In the genomic region with DNA sequence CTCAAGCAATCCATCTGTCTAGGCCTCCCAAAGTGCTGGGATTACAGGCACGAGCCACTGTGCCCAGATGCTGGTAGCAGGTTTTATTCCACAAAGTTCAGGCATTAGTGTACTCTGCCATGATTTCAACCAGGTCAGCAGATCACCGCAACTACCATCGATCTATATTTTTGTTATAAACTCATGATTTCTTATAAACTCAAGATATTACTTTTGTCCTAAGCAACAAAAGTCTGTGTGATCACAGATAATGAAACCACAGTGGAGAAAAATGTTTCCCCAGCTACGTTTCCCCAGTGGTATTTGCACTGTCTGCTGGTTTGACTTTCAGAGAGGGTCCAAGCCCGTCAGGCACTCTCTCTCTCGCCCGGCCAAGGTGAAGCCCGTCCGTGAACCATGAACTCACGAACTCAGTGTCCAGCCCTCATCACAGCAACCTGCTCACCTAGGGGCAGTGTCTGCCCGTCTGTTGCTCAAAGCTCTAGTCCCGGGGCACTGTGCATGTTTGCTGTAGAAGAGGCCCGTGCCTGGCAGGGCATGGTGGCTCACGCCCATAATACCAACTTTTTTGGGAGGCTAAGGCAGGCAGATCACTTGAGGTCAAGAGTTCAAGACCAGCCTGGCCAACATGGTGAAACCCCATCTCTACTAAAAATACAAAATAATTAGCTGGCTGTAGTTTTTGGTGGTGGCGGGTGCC, we compare ENCODE assay signal across 1 cellular context.
A peak's percentile ranks its signal among the peaks of the same experiment; 100 is the strongest.
TF ChIP-seq lines count a peak whose summit lies in the region.

No MANE protein-coding gene starts in this region.

TF ChIP-seq in HepG2, 621 proteins besides CTCF, POLR2A, EP300 and RAD21 (continued from another document and continues in another):
- TF ChIP-seq ZNF142 (CRISPR knock-in tag; IDR thresholded peaks at IDR 0.05) (peak; percentile 94), MIER2 (CRISPR knock-in tag; IDR thresholded peaks at IDR 0.05) (no peak; the same call in none of the 2 replicates), CENPX (CRISPR knock-in tag; IDR thresholded peaks at IDR 0.05) (no peak), MAZ (IDR thresholded peaks at IDR 0.05; ENCODE audit: borderline replicate concordance, low read depth, low read length) (0 out of 2 replicates have a peak, but pooled peaks have one; percentile 33), MAZ (CRISPR knock-in tag; IDR thresholded peaks at IDR 0.05; ENCODE audit: low read depth) (peak; percentile 39; the same call in 1 of the 2 replicates), ZNF550 (CRISPR knock-in tag; IDR thresholded peaks at IDR 0.05; ENCODE audit: borderline replicate concordance) (no peak), CBFB (CRISPR knock-in tag; IDR thresholded peaks at IDR 0.05) (no peak), MXI1 (IDR thresholded peaks at IDR 0.05; ENCODE audit: borderline replicate concordance, low read depth, low read length) (no peak), ZNF282 (IDR thresholded peaks at IDR 0.05; ENCODE audit: partially characterized antibody) (no peak), ZBTB1 (CRISPR knock-in tag; IDR thresholded peaks at IDR 0.05; ENCODE audit: borderline replicate concordance) (no peak), GZF1 (CRISPR knock-in tag; IDR thresholded peaks at IDR 0.05) (0 out of 2 replicates have a peak, but pooled peaks have one; percentile 70), ZNF574 (CRISPR knock-in tag; IDR thresholded peaks at IDR 0.05) (peak; percentile 74), HOXA5 (CRISPR knock-in tag; IDR thresholded peaks at IDR 0.05) (no peak), ZFP36 (IDR thresholded peaks at IDR 0.05; ENCODE audit: borderline replicate concordance, low read depth, low read length, partially characterized antibody) (no peak), KDM4B (CRISPR knock-in tag; IDR thresholded peaks at IDR 0.05) (no peak), BRCA1 (CRISPR knock-in tag; IDR thresholded peaks at IDR 0.05) (peak; percentile 82; the same call in 1 of the 2 replicates), THAP9 (CRISPR knock-in tag; IDR thresholded peaks at IDR 0.05; ENCODE audit: borderline replicate concordance) (no peak; the same call in 1 of the 2 replicates), NRL (CRISPR knock-in tag; IDR thresholded peaks at IDR 0.05; ENCODE audit: borderline replicate concordance) (peak; percentile 72; the same call in 1 of the 2 replicates), ZNF121 (CRISPR knock-in tag; IDR thresholded peaks at IDR 0.05) (peak; percentile 51), ZNF616 (CRISPR knock-in tag; IDR thresholded peaks at IDR 0.05; ENCODE audit: low read depth) (no peak; the same call in 1 of the 2 replicates), ISL2 (CRISPR knock-in tag; IDR thresholded peaks at IDR 0.05) (no peak; the same call in 1 of the 2 replicates), KDM5A (IDR thresholded peaks at IDR 0.05; ENCODE audit: borderline replicate concordance, low read length) (no peak), NFATC3 (CRISPR knock-in tag; IDR thresholded peaks at IDR 0.05) (no peak), SMYD3 (CRISPR knock-in tag; IDR thresholded peaks at IDR 0.05) (no peak), GABPB1 (CRISPR knock-in tag; IDR thresholded peaks at IDR 0.05) (no peak), PHF5A (CRISPR knock-in tag; IDR thresholded peaks at IDR 0.05; ENCODE audit: low read depth, unreplicated experiment) (peak; percentile 91), ZNF576 (CRISPR knock-in tag; IDR thresholded peaks at IDR 0.05) (no peak), ZNF691 (CRISPR knock-in tag; IDR thresholded peaks at IDR 0.05; ENCODE audit: borderline replicate concordance, low read depth) (peak; percentile 95), ERF (CRISPR knock-in tag; IDR thresholded peaks at IDR 0.05) (peak; percentile 78; the same call in 1 of the 2 replicates), SIN3B (IDR thresholded peaks at IDR 0.05; ENCODE audit: low read length) (no peak), ZNF619 (CRISPR knock-in tag; IDR thresholded peaks at IDR 0.05) (no peak; the same call in 1 of the 2 replicates), ZNF678 (CRISPR knock-in tag; IDR thresholded peaks at IDR 0.05) (no peak)
- TF ChIP-seq, protein P1, sequence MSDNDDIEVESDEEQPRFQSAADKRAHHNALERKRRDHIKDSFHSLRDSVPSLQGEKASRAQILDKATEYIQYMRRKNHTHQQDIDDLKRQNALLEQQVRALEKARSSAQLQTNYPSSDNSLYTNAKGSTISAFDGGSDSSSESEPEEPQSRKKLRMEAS (IDR thresholded peaks at IDR 0.05): peak; percentile 70
- TF ChIP-seq, protein P2, sequence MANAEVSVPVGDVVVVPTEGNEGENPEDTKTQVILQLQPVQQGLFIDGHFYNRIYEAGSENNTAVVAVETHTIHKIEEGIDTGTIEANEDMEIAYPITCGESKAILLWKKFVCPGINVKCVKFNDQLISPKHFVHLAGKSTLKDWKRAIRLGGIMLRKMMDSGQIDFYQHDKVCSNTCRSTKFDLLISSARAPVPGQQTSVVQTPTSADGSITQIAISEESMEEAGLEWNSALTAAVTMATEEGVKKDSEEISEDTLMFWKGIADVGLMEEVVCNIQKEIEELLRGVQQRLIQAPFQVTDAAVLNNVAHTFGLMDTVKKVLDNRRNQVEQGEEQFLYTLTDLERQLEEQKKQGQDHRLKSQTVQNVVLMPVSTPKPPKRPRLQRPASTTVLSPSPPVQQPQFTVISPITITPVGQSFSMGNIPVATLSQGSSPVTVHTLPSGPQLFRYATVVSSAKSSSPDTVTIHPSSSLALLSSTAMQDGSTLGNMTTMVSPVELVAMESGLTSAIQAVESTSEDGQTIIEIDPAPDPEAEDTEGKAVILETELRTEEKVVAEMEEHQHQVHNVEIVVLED (CRISPR knock-in tag; IDR thresholded peaks at IDR 0.05; ENCODE audit: borderline replicate concordance): peak; percentile 62; the same call in 1 of the 2 replicates
- TF ChIP-seq, protein P3, sequence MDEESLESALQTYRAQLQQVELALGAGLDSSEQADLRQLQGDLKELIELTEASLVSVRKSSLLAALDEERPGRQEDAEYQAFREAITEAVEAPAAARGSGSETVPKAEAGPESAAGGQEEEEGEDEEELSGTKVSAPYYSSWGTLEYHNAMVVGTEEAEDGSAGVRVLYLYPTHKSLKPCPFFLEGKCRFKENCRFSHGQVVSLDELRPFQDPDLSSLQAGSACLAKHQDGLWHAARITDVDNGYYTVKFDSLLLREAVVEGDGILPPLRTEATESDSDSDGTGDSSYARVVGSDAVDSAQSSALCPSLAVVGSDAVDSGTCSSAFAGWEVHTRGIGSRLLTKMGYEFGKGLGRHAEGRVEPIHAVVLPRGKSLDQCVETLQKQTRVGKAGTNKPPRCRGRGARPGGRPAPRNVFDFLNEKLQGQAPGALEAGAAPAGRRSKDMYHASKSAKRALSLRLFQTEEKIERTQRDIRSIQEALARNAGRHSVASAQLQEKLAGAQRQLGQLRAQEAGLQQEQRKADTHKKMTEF (CRISPR knock-in tag; IDR thresholded peaks at IDR 0.05): peak; percentile 90
- TF ChIP-seq, protein P4, sequence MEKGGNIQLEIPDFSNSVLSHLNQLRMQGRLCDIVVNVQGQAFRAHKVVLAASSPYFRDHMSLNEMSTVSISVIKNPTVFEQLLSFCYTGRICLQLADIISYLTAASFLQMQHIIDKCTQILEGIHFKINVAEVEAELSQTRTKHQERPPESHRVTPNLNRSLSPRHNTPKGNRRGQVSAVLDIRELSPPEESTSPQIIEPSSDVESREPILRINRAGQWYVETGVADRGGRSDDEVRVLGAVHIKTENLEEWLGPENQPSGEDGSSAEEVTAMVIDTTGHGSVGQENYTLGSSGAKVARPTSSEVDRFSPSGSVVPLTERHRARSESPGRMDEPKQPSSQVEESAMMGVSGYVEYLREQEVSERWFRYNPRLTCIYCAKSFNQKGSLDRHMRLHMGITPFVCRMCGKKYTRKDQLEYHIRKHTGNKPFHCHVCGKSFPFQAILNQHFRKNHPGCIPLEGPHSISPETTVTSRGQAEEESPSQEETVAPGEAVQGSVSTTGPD (CRISPR knock-in tag; IDR thresholded peaks at IDR 0.05): no peak
- TF ChIP-seq, protein P5, sequence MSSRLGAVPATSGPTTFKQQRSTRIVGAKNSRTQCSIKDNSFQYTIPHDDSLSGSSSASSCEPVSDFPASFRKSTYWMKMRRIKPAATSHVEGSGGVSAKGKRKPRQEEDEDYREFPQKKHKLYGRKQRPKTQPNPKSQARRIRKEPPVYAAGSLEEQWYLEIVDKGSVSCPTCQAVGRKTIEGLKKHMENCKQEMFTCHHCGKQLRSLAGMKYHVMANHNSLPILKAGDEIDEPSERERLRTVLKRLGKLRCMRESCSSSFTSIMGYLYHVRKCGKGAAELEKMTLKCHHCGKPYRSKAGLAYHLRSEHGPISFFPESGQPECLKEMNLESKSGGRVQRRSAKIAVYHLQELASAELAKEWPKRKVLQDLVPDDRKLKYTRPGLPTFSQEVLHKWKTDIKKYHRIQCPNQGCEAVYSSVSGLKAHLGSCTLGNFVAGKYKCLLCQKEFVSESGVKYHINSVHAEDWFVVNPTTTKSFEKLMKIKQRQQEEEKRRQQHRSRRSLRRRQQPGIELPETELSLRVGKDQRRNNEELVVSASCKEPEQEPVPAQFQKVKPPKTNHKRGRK (CRISPR knock-in tag; IDR thresholded peaks at IDR 0.05): no peak
